15 cellular contexts compared by ENCODE assay signal in the genomic region with DNA sequence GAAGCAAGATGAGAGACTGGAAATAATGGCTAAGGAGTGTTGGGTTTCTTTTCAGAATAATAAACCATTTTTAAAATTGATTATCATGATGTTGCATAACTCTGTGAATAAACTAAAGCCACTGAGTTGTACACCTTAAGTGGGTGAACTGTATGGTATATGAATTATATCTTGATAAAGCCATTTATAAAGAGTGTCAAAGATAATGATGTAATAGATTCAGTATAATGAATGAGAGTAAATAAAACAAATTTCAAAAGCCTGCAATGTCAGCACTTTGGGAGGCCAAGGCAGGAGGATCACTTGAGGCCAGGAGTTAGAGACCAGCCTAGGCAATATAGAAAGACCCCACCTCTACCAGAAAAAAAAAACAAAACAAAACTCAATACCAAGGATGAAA. TPM values are rescaled to one million over a fixed set of nuclear protein-coding genes. Genes with fewer than 3 reads are reported as not detected.
DNase-seq lines count a peak whose midpoint lies in the region; ATAC-seq, FAIRE-seq and TF ChIP-seq lines count a peak whose summit lies in the region.
"Had no signal": no experiment of that assay in that cellular context is flagged by ENCODE, and none has a peak within 500 bp of the region (broad histone marks: within the 10 kb centered on the region; RNA-seq: fewer than 3 reads in every experiment).

No MANE protein-coding gene starts in this region.

- H3K4me3 Mint-ChIP-seq in endodermal cell: no peak overlapping the region
- H3K4me3 Mint-ChIP-seq: CD8-positive, alpha-beta memory T cell; H9; IgD-negative memory B cell had no signal

- no peak overlapping the region for H3K27ac Mint-ChIP-seq in endodermal cell
- H3K27ac Mint-ChIP-seq: H9, IgD-negative memory B cell had no signal

- DNase-seq in H54 (ENCODE audit: insufficient read length, low spot score) (no peak), smooth muscle cell (lab: John Stamatoyannopoulos, UW; ENCODE audit: unreplicated experiment) (no peak), endodermal cell (no peak)
- DNase-seq: Caco-2; CD8-positive, alpha-beta memory T cell; DND-41; H9 had no signal

- no peaks in the 10 kb centered on the region for H3K27me3 Mint-ChIP-seq in endodermal cell (ENCODE audit: insufficient read depth)
- H3K27me3 Mint-ChIP-seq: CD8-positive, alpha-beta memory T cell; IgD-negative memory B cell had no signal

- TF ChIP-seq CTCF in smooth muscle cell (IDR thresholded peaks at IDR 0.05; ENCODE audit: borderline replicate concordance, insufficient read depth, poor library complexity, severe bottlenecking): no peak
- no peak for TF ChIP-seq CTCF in endodermal cell (conservative IDR thresholded peaks at IDR 0.05)

- peaks cover 12% of the 10 kb centered on the region; the same call in 1 of the 2 replicates for H3K36me3 ChIP-seq in ACC112 (ENCODE audit: insufficient read depth, low read length)
- no peaks in the 10 kb centered on the region for H3K36me3 ChIP-seq in smooth muscle cell (ENCODE audit: low read depth)
- peaks cover 61% of the 10 kb centered on the region for H3K36me3 ChIP-seq in endodermal cell (ENCODE audit: control insufficient read depth, insufficient read depth, low read length)

- peaks cover 24% of the 10 kb centered on the region for H3K9me3 Mint-ChIP-seq in endodermal cell

- H2AFZ ChIP-seq in ACC112 (ENCODE audit: low read length, unreplicated experiment) (no peak overlapping the region), smooth muscle cell (ENCODE audit: low read depth) (no peak overlapping the region)
- H2AFZ ChIP-seq: GM23248 had no signal

- peaks cover 67% of the 10 kb centered on the region for H3K36me3 Mint-ChIP-seq in endodermal cell (ENCODE audit: low read depth)

- H3K79me2 ChIP-seq in ACC112 (ENCODE audit: control insufficient read depth, insufficient read depth, low read length, unreplicated experiment) (no peaks in the 10 kb centered on the region), smooth muscle cell (ENCODE audit: low read depth) (peaks cover 21% of the 10 kb centered on the region)

- H3F3A ChIP-seq in smooth muscle cell (ENCODE audit: low read depth): no peaks in the 10 kb centered on the region

- H3K9me3 ChIP-seq in smooth muscle cell (replicated peaks; ENCODE audit: low read depth) (no peaks in the 10 kb centered on the region), endodermal cell (ENCODE audit: control insufficient read depth, low read length) (peaks cover 31% of the 10 kb centered on the region)
- H3K9me3 ChIP-seq: Caco-2 had no signal

- H4K20me1 ChIP-seq in smooth muscle cell (ENCODE audit: low read depth): no peaks in the 10 kb centered on the region

- no peaks in the 10 kb centered on the region for H3K4me1 Mint-ChIP-seq in endodermal cell
- H3K4me1 Mint-ChIP-seq: H9 had no signal

- no peak overlapping the region for H3K9ac ChIP-seq in smooth muscle cell (ENCODE audit: low read depth)
- no peak overlapping the region for H3K9ac ChIP-seq in endodermal cell (ENCODE audit: extremely low read depth, low read length, poor library complexity, severe bottlenecking)
- H3K9ac ChIP-seq: GM23248, KMS-11 had no signal

- H3K27me3 ChIP-seq in ACC112 (ENCODE audit: insufficient read depth, low read length): no peaks in the 10 kb centered on the region
- H3K27me3 ChIP-seq in smooth muscle cell (ENCODE audit: low read depth): no peaks in the 10 kb centered on the region
- no peaks in the 10 kb centered on the region for H3K27me3 ChIP-seq in endodermal cell (ENCODE audit: control insufficient read depth, insufficient read depth, low read length, poor library complexity, severe bottlenecking)

- H3K4me1 ChIP-seq in ACC112 (ENCODE audit: control insufficient read depth, insufficient read depth, low read length, unreplicated experiment) (peaks cover 8% of the 10 kb centered on the region), smooth muscle cell (ENCODE audit: low read depth) (no peaks in the 10 kb centered on the region), endodermal cell (ENCODE audit: control insufficient read depth, insufficient read depth, low read length) (no peaks in the 10 kb centered on the region)
- H3K4me1 ChIP-seq: Caco-2 had no signal

- FAIRE-seq in H54 (lab: Jason Lieb, UNC) (peak; percentile 77), TTC549 (lab: Jason Lieb, UNC) (peak; percentile 17)
- FAIRE-seq: A204.1 had no signal

- H3K4me3 ChIP-seq in ACC112 (ENCODE audit: low read depth, low read length) (no peak overlapping the region), smooth muscle cell (no peak overlapping the region), endodermal cell (ENCODE audit: low read length) (no peak overlapping the region)
- H3K4me3 ChIP-seq: GM23248 had no signal

- no peak overlapping the region for H3K4me2 ChIP-seq in smooth muscle cell
- H3K4me2 ChIP-seq: KMS-11 had no signal

- ATAC-seq in HG02884 (IDR thresholded peaks at IDR 0.05; ENCODE audit: unreplicated experiment) (no peak), HG03432 (IDR thresholded peaks at IDR 0.05; ENCODE audit: unreplicated experiment) (no peak)

- H3K27ac ChIP-seq in ACC112 (ENCODE audit: low read depth, low read length) (peak overlapping the region; percentile 50), smooth muscle cell (ENCODE audit: low read depth) (peak overlapping the region; percentile 9), endodermal cell (ENCODE audit: low read depth, low read length) (no peak overlapping the region)
- H3K27ac ChIP-seq: GM23248, KMS-11 had no signal

- no peak for TF ChIP-seq POLR2A in H54 (IDR thresholded peaks at IDR 0.05; ENCODE audit: low read depth, low read length)

RNA-seq across cellular contexts. Expression of gene NSL1, which starts 16.3 kb away (rescaled TPM):
- total RNA-seq in smooth muscle cell (34.5 and 37.3 TPM in 2 replicates), endodermal cell (10 to 100 TPM; 47.6 to 57.7 TPM)
- polyA plus RNA-seq in smooth muscle cell: 28.5 and 30.9 TPM in 2 replicates
- 31.9 TPM for polyA plus RNA-seq in endodermal cell (2013, experiment 1 of 2)
- 31.2 TPM for polyA plus RNA-seq in endodermal cell (2013, experiment 2 of 2)

RNA-seq across cellular contexts. Expression of gene TATDN3, which starts 16.5 kb away (rescaled TPM):
- total RNA-seq in smooth muscle cell (24.6 and 46.7 TPM in 2 replicates), endodermal cell (10 to 100 TPM; 14.9 to 26.3 TPM)
- polyA plus RNA-seq in smooth muscle cell: 13.0 and 14.3 TPM in 2 replicates
- 15.0 TPM for polyA plus RNA-seq in endodermal cell (2013, experiment 1 of 2)
- polyA plus RNA-seq in endodermal cell (2013, experiment 2 of 2): 17.7 TPM
